Comparison of ENCODE assay signal across 1 cellular context in genomic region chr4:71566856-71567255, GRCh38.
TF ChIP-seq lines count a peak whose summit lies in the region.

No MANE protein-coding gene starts in this region.

TF ChIP-seq in WTC11, 78 proteins besides CTCF, POLR2A, EP300 and RAD21 (continued from another document):
- TF ChIP-seq ZNF425 (CRISPR knock-in tag; conservative IDR thresholded peaks at IDR 0.05): no peak
